In the genomic region with DNA sequence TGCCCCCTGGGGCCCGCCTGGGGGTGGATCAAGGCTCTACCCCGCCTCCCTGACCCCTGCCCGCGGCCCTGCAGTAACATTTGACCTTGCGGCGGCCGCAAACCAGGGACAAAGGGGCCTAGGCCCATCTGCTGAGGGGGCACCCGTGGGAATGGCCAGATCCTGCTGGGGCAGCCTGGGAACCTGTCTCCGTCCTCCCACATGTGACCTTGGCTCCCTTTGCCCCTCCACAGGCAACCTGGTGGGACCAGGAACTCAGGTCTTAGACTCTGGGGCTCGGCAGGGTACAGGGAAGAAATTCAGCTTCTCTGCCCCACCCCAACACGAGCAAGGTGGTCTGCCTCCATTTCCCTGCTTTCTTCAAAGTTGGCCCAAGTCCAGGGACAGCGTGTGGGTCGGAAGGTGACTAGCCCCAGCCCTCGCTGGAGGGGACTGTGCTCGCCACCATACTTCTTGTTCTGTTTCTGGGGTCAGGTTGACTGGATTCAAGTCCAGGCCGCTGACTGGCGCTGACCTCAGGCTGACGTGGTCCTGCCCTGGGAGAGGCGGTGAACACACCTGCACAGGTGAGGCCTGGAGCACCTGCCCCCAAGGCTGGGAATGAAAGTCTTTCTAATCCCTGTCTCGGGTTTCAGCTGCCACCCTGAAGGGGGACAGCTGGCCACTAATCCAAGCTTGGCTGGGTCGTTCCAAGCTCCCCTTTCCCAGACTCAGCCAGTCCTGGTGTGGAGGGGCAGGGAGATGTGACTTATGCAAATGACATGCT, we compare ENCODE assay signal across 10 cellular contexts. TPM values are rescaled to one million over a fixed set of nuclear protein-coding genes. Genes with fewer than 3 reads are reported as not detected.
A peak's percentile ranks its signal among the peaks of the same experiment; 100 is the strongest.
DNase-seq lines count a peak whose midpoint lies in the region; ATAC-seq and TF ChIP-seq lines count a peak whose summit lies in the region.
"Had no signal": no experiment of that assay in that cellular context is flagged by ENCODE, and none has a peak within 500 bp of the region (broad histone marks: within the 10 kb centered on the region; RNA-seq: fewer than 3 reads in every experiment).

No MANE protein-coding gene starts in this region.

- H4K5ac ChIP-seq in H9 (ENCODE audit: insufficient read length, low read depth, low read length) (no peak overlapping the region), mesendoderm (ENCODE audit: low read length) (no peak overlapping the region)

- H2AFZ ChIP-seq in H9 (ENCODE audit: low read length), result no peak overlapping the region

- H3K79me1 ChIP-seq in H9 (ENCODE audit: insufficient read depth, low read depth, low read length, poor library complexity, severe bottlenecking) (no peaks in the 10 kb centered on the region), mesendoderm (ENCODE audit: low read length) (no peaks in the 10 kb centered on the region)

- no peak for ATAC-seq in HG02870 (IDR thresholded peaks at IDR 0.05; ENCODE audit: unreplicated experiment)

- H3K23ac ChIP-seq in H9 (ENCODE audit: insufficient read length, low read depth, low read length) (no peak overlapping the region), mesendoderm (ENCODE audit: low read length) (no peak overlapping the region)

- H3K36me3 Mint-ChIP-seq in H9 (ENCODE audit: insufficient read depth in 1 of 3, low read depth in 3 of 3), result peaks cover 0 to 4% (median 0%) of the 10 kb centered on the region in 3 experiments; a peak in 4 of 7 replicates
- H3K36me3 Mint-ChIP-seq in activated T-helper 2 cell treated with anti-CD3 and anti-CD28 coated beads, Interferon-gamma antibody, Interleukin-2, Interleukin-4, amounts not matched to agents 10 μg/mL and 5 μg/mL and 100 μg/mL, durations not matched to agents 14 hours and 24 hours and 36 hours (ENCODE audit: low read depth), result no peaks in the 10 kb centered on the region

- CTCF ChIA-PET in RWPE1 (lab: Yijun Ruan, JAX), result interaction anchor here (0.6 to 0.8 kb wide), 4 partner anchors 11 to 138 kb away, joined by 3 to 5 read pairs (median 3); no protein-coding TSS in a partner anchor

- no peak overlapping the region for H2BK12ac ChIP-seq in H9 (ENCODE audit: insufficient read length, low read depth, low read length)

- no CpG with 5 or more reads among the region's 21 CpGs for WGBS in H9 (ENCODE audit: extremely low coverage, insufficient read length, low lambda C conversion rate)
- WGBS in mesendoderm (ENCODE audit: extremely low coverage, insufficient coverage, low lambda C conversion rate), result no CpG with 5 or more reads among the region's 21 CpGs

- H3K9ac ChIP-seq in H9 (ENCODE audit: extremely low read depth, insufficient read length, low read length) (no peak overlapping the region), mesendoderm (ENCODE audit: low read length) (no peak overlapping the region)

- H3K4me1 ChIP-seq in H9 (ENCODE audit: insufficient read depth, low read length) (peaks cover 4% of the 10 kb centered on the region; the same call in 1 of the 2 replicates), mesendoderm (ENCODE audit: control insufficient read depth, low read depth, low read length) (peaks cover 11% of the 10 kb centered on the region)

- no peaks in the 10 kb centered on the region for H3K27me3 Mint-ChIP-seq in H9 (ENCODE audit: low read depth)
- peaks cover 16% of the 10 kb centered on the region for H3K27me3 Mint-ChIP-seq in activated T-helper 2 cell treated with anti-CD3 and anti-CD28 coated beads, Interferon-gamma antibody, Interleukin-2, Interleukin-4, amounts not matched to agents 10 μg/mL and 5 μg/mL and 100 μg/mL, durations not matched to agents 14 hours and 24 hours and 36 hours (ENCODE audit: low read depth)
- H3K27me3 Mint-ChIP-seq: activated B cell treated with CpG ODN at 0.5 μM for 24 hours had no signal

- peaks cover 26 to 39% of the 10 kb centered on the region in 2 experiments for H3K4me1 Mint-ChIP-seq in H9
- peaks cover 2% of the 10 kb centered on the region for H3K4me1 Mint-ChIP-seq in activated T-helper 2 cell treated with anti-CD3 and anti-CD28 coated beads, Interferon-gamma antibody, Interleukin-2, Interleukin-4, amounts not matched to agents 10 μg/mL and 5 μg/mL and 100 μg/mL, durations not matched to agents 14 hours and 24 hours and 36 hours (ENCODE audit: low read depth)

- no peak overlapping the region for H3T11ph ChIP-seq in H9 (ENCODE audit: low read length)

- no peak overlapping the region for H2BK120ac ChIP-seq in H9 (ENCODE audit: low read depth, low read length, poor library complexity, severe bottlenecking)
- H2BK120ac ChIP-seq in mesendoderm (ENCODE audit: low read depth, low read length), result no peak overlapping the region

- no peaks in the 10 kb centered on the region for H3K36me3 ChIP-seq in mesendoderm (ENCODE audit: control insufficient read depth, insufficient read depth, low read length)
- H3K36me3 ChIP-seq: ovary had no signal

- TF ChIP-seq CTCF in H9 (conservative IDR thresholded peaks at IDR 0.05) (no peak), RWPE1 (conservative IDR thresholded peaks at IDR 0.05; ENCODE audit: low read depth) (no peak)

- H3K27ac Mint-ChIP-seq in H9, result peak overlapping the region; percentile 96 to 99 (median 97)
- H3K27ac Mint-ChIP-seq in activated T-helper 2 cell treated with anti-CD3 and anti-CD28 coated beads, Interferon-gamma antibody, Interleukin-2, Interleukin-4, amounts not matched to agents 10 μg/mL and 5 μg/mL and 100 μg/mL, durations not matched to agents 14 hours and 24 hours and 36 hours, result no peak overlapping the region
- H3K27ac Mint-ChIP-seq: activated B cell treated with CpG ODN at 0.5 μM for 24 hours had no signal

- H4K20me1 ChIP-seq in H9 (ENCODE audit: control insufficient read depth, insufficient read depth, insufficient read length), result no peaks in the 10 kb centered on the region

- H3K9me3 Mint-ChIP-seq in H9, result peaks cover 0 to 3% of the 10 kb centered on the region in 2 experiments; a peak in 1 of 5 replicates
- no peaks in the 10 kb centered on the region for H3K9me3 Mint-ChIP-seq in activated T-helper 2 cell treated with anti-CD3 and anti-CD28 coated beads, Interferon-gamma antibody, Interleukin-2, Interleukin-4, amounts not matched to agents 10 μg/mL and 5 μg/mL and 100 μg/mL, durations not matched to agents 14 hours and 24 hours and 36 hours
- H3K9me3 Mint-ChIP-seq: activated B cell treated with CpG ODN at 0.5 μM for 24 hours had no signal

- H3K27me3 ChIP-seq in H9 (ENCODE audit: insufficient read depth, low read length) (no peaks in the 10 kb centered on the region), mesendoderm (ENCODE audit: insufficient read depth, low read length, poor library complexity) (no peaks in the 10 kb centered on the region)
- H3K27me3 ChIP-seq: ovary had no signal

- POLR2A ChIA-PET in RWPE1 (lab: Yijun Ruan, JAX; ENCODE audit: low non-redundant PET), result no interaction called here

- no peak overlapping the region for H4K8ac ChIP-seq in H9 (replicated peaks; ENCODE audit: insufficient read length, low read depth, low read length)
- no peak overlapping the region for H4K8ac ChIP-seq in mesendoderm (ENCODE audit: low read depth, low read length)

- H3K56ac ChIP-seq in H9 (ENCODE audit: insufficient read length, low read depth, low read length), result no peak overlapping the region
- H3K56ac ChIP-seq in mesendoderm (ENCODE audit: low read length), result peak overlapping the region; percentile 52

- H3K4ac ChIP-seq in H9 (ENCODE audit: low read depth, low read length) (no peak overlapping the region), mesendoderm (ENCODE audit: low read depth, low read length) (peak overlapping the region; percentile 18)

- H3K23me2 ChIP-seq in H9 (ENCODE audit: insufficient read length, low read depth, low read length, poor library complexity, severe bottlenecking), result peaks cover 17% of the 10 kb centered on the region

- H3K18ac ChIP-seq in H9 (ENCODE audit: insufficient read length, low read depth, low read length) (peak overlapping the region; percentile 23), mesendoderm (ENCODE audit: low read length) (peak overlapping the region; percentile 43)

- DNase-seq in H9 (peak; percentile 90), RWPE1 (ENCODE audit: low spot score) (peak; percentile 67), mesendoderm (peak; percentile 79), DMS114 treated with DMSO at 0.1 percent for 48 hours (lab: John Stamatoyannopoulos, UW; ENCODE audit: unreplicated experiment) (no peak)
- DNase-seq in activated T-helper 2 cell treated with anti-CD3 and anti-CD28 coated beads, Interferon-gamma antibody, Interleukin-2, Interleukin-4, amounts not matched to agents 10 μg/mL and 5 μg/mL and 100 μg/mL, durations not matched to agents 14 hours and 24 hours and 36 hours (ENCODE audit: low spot score), result no peak
- DNase-seq: activated B cell treated with CpG ODN at 0.5 μM for 24 hours, EL, NCI-H2227 treated with DMSO at 0.1 percent for 48 hours had no signal

- no peak overlapping the region for H2BK5ac ChIP-seq in H9 (ENCODE audit: insufficient read length, low read length)
- H2BK5ac ChIP-seq in mesendoderm (ENCODE audit: low read length), result no peak overlapping the region

- intact Hi-C loops in activated T-helper 2 cell treated with anti-CD3 and anti-CD28 coated beads, Interferon-gamma antibody, Interleukin-2, Interleukin-4, amounts not matched to agents 10 μg/mL and 5 μg/mL and 100 μg/mL, durations not matched to agents 14 hours and 24 hours and 36 hours (cut with micrococcal nuclease), result no loop called here

- H3K4me3 ChIP-seq in mesendoderm (ENCODE audit: low read length), result no peak overlapping the region
- H3K4me3 ChIP-seq: ovary had no signal

- H3K79me2 ChIP-seq in H9 (ENCODE audit: insufficient read depth, low read length) (peaks cover 12% of the 10 kb centered on the region; the same call in 1 of the 2 replicates), mesendoderm (ENCODE audit: control insufficient read depth, insufficient read depth, low read length) (peaks cover 21% of the 10 kb centered on the region)

- no peak overlapping the region for H2AK5ac ChIP-seq in H9 (ENCODE audit: insufficient read length, low read length)
- peak overlapping the region; percentile 5 for H2AK5ac ChIP-seq in mesendoderm (ENCODE audit: low read length)

- peak overlapping the region; percentile 55; the same call in 1 of the 2 replicates for H3K14ac ChIP-seq in H9 (ENCODE audit: insufficient read depth, low read length)

- peak overlapping the region; percentile 14 for H3K4me2 ChIP-seq in H9 (ENCODE audit: insufficient read depth, insufficient read length, low read length)
- H3K4me2 ChIP-seq in mesendoderm (ENCODE audit: low read length), result no peak overlapping the region

- peak overlapping the region; percentile 22 for H3K27ac ChIP-seq in H9 (ENCODE audit: insufficient read length, low read depth, low read length)
- H3K27ac ChIP-seq in RWPE1, result peak overlapping the region; percentile 89
- peak overlapping the region; percentile 6 for H3K27ac ChIP-seq in mesendoderm (ENCODE audit: low read depth, low read length)
- H3K27ac ChIP-seq: ovary had no signal

- H3K4me3 Mint-ChIP-seq in H9, result peak overlapping the region; percentile 42 to 44; a peak in 4 of 5 replicates
- no peak overlapping the region for H3K4me3 Mint-ChIP-seq in activated T-helper 2 cell treated with anti-CD3 and anti-CD28 coated beads, Interferon-gamma antibody, Interleukin-2, Interleukin-4, amounts not matched to agents 10 μg/mL and 5 μg/mL and 100 μg/mL, durations not matched to agents 14 hours and 24 hours and 36 hours (ENCODE audit: low read depth)

- no peak overlapping the region for H2BK20ac ChIP-seq in H9 (ENCODE audit: low read depth, low read length, poor library complexity, severe bottlenecking)

- H3K9me3 ChIP-seq in H9 (ENCODE audit: control insufficient read depth, low read depth, low read length), result no peaks in the 10 kb centered on the region
- H3K9me3 ChIP-seq: ovary had no signal

- no peak overlapping the region for H4K91ac ChIP-seq in H9 (ENCODE audit: insufficient read length, low read depth, low read length)

- H2BK15ac ChIP-seq in H9 (ENCODE audit: low read depth, low read length), result no peak overlapping the region
- no peak overlapping the region for H2BK15ac ChIP-seq in mesendoderm (replicated peaks; ENCODE audit: low read depth)

RNA-seq across cellular contexts. Expression of a gene that starts 2.5 kb away (rescaled TPM):
- 134 and 137 TPM in 2 replicates for total RNA-seq in H9 (2021)
- 63.1 TPM for polyA plus RNA-seq in mesendoderm (2013, experiment 1 of 2)
- polyA plus RNA-seq in mesendoderm (2013, experiment 2 of 2), result 61.8 TPM
- 13.2 and 13.4 TPM in 2 replicates for total RNA-seq in activated T-helper 2 cell treated with anti-CD3 and anti-CD28 coated beads, Interferon-gamma antibody, Interleukin-2, Interleukin-4, amounts not matched to agents 10 μg/mL and 5 μg/mL and 100 μg/mL, durations not matched to agents 14 hours and 24 hours and 36 hours

RNA-seq across cellular contexts. Expression of a gene that starts 16.4 kb away (rescaled TPM):
- total RNA-seq in H9 (2021), result 6.4 and 6.7 TPM in 2 replicates
- 1.6 TPM for polyA plus RNA-seq in mesendoderm (2013, experiment 1 of 2)
- polyA plus RNA-seq in mesendoderm (2013, experiment 2 of 2), result 1.5 TPM
- total RNA-seq in activated T-helper 2 cell treated with anti-CD3 and anti-CD28 coated beads, Interferon-gamma antibody, Interleukin-2, Interleukin-4, amounts not matched to agents 10 μg/mL and 5 μg/mL and 100 μg/mL, durations not matched to agents 14 hours and 24 hours and 36 hours, result 0.07 TPM in 1 of 2 replicates, not detected in the other

RNA-seq across cellular contexts. Expression of a gene that starts 19.0 kb away (rescaled TPM):
- total RNA-seq in H9 (2021), result 125 and 130 TPM in 2 replicates
- 119 TPM for polyA plus RNA-seq in mesendoderm (2013, experiment 1 of 2)
- polyA plus RNA-seq in mesendoderm (2013, experiment 2 of 2), result 120 TPM
- total RNA-seq in activated T-helper 2 cell treated with anti-CD3 and anti-CD28 coated beads, Interferon-gamma antibody, Interleukin-2, Interleukin-4, amounts not matched to agents 10 μg/mL and 5 μg/mL and 100 μg/mL, durations not matched to agents 14 hours and 24 hours and 36 hours, result 122 and 123 TPM in 2 replicates

RNA-seq across cellular contexts. Expression of a gene that starts 22.2 kb away (rescaled TPM):
- 25.7 and 26.4 TPM in 2 replicates for total RNA-seq in H9 (2021)
- polyA plus RNA-seq in mesendoderm (2013, experiment 1 of 2), result 17.6 TPM
- polyA plus RNA-seq in mesendoderm (2013, experiment 2 of 2), result 17.5 TPM
- 20.7 and 22.0 TPM in 2 replicates for total RNA-seq in activated T-helper 2 cell treated with anti-CD3 and anti-CD28 coated beads, Interferon-gamma antibody, Interleukin-2, Interleukin-4, amounts not matched to agents 10 μg/mL and 5 μg/mL and 100 μg/mL, durations not matched to agents 14 hours and 24 hours and 36 hours

RNA-seq across cellular contexts. Expression of a gene that starts 33.0 kb away (rescaled TPM):
- 14.8 and 16.2 TPM in 2 replicates for total RNA-seq in H9 (2021)
- polyA plus RNA-seq in mesendoderm (2013, experiment 1 of 2), result 7.1 TPM
- polyA plus RNA-seq in mesendoderm (2013, experiment 2 of 2), result 7.3 TPM
- 26.4 and 27.2 TPM in 2 replicates for total RNA-seq in activated T-helper 2 cell treated with anti-CD3 and anti-CD28 coated beads, Interferon-gamma antibody, Interleukin-2, Interleukin-4, amounts not matched to agents 10 μg/mL and 5 μg/mL and 100 μg/mL, durations not matched to agents 14 hours and 24 hours and 36 hours

Comparison
In these comparisons a context has a peak if more than half of its experiments do, and no peak if none do; other contexts are left out.
1. DNase-seq: peak in H9 (single experiment), RWPE1 (single experiment) and mesendoderm (single experiment); none in activated T-helper 2 cell treated with anti-CD3 and anti-CD28 coated beads, Interferon-gamma antibody, Interleukin-2, Interleukin-4, amounts not matched to agents 10 μg/mL and 5 μg/mL and 100 μg/mL, durations not matched to agents 14 hours and 24 hours and 36 hours (single experiment) and DMS114 treated with DMSO at 0.1 percent for 48 hours (single experiment).
2. H3K27ac ChIP-seq: peak in every context shown above with its lines; median percentile 89 in RWPE1; 22 in H9; 6 in mesendoderm.